In the genomic region with DNA sequence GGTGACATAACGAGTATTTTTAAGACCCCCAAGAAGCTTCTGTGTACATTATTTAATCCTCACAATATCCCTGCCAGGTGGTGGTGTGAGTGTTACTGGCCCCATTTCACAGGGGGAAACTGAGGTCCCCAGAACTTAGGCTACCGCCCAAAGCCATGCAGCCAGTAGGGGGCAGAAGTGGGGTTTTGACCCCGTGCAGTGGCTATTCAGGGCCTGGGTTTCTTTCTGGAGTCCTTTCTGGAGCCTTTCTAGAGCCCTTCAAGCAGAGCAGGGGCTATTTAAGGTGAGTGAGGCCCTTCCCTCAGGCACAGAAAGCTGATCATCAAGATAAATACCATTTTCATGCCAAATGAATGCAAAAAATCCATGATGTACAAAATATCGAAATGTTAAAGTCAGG, we compare ENCODE assay signal across 16 cellular contexts. TPM values are rescaled to one million over a fixed set of nuclear protein-coding genes. Genes with fewer than 3 reads are reported as not detected.
DNase-seq lines count a peak whose midpoint lies in the region; ATAC-seq and TF ChIP-seq lines count a peak whose summit lies in the region.
"Had no signal": no experiment of that assay in that cellular context is flagged by ENCODE, and none has a peak within 500 bp of the region (broad histone marks: within the 10 kb centered on the region; RNA-seq: fewer than 3 reads in every experiment).

No MANE protein-coding gene starts in this region.

- TF ChIP-seq CTCF in 22Rv1 (IDR thresholded peaks at IDR 0.05) (peak; percentile 47), GM12873 (IDR thresholded peaks at IDR 0.05; ENCODE audit: insufficient read depth, low read depth, low read length, missing control alignments) (peak; percentile 56), OCI-LY3 (IDR thresholded peaks at IDR 0.05; ENCODE audit: low read depth, low read length) (peak; percentile 86), foreskin keratinocyte (conservative IDR thresholded peaks at IDR 0.05) (peak; percentile 18)

- H3K9ac ChIP-seq in OCI-LY3 (ENCODE audit: low read length) = no peak overlapping the region
- H3K9ac ChIP-seq: parathyroid adenoma had no signal

- H3K36me3 ChIP-seq in OCI-LY3 (replicated peaks; ENCODE audit: low read depth, low read length) = no peaks in the 10 kb centered on the region
- H3K36me3 ChIP-seq: uterus had no signal

- no peaks in the 10 kb centered on the region for H3K9me3 ChIP-seq in OCI-LY3 (ENCODE audit: insufficient read depth, low read length)
- H3K9me3 ChIP-seq: uterus had no signal

- DNase-seq in foreskin keratinocyte (no peak), glomerular visceral epithelial cell (ENCODE audit: extremely low spot score) (no peak)
- DNase-seq: activated naive CD4-positive, alpha-beta T cell treated with anti-CD3 and anti-CD28 coated beads for 36 hours; left cardiac atrium; NCI-H1092 treated with DMSO at 0.1 percent for 48 hours; NCI-H2171 treated with DMSO at 0.1 percent for 48 hours; uterus had no signal

- no peaks in the 10 kb centered on the region for H4K20me1 ChIP-seq in OCI-LY3 (ENCODE audit: insufficient read depth, low read length)

- no peak overlapping the region for H2AFZ ChIP-seq in OCI-LY3 (ENCODE audit: low read depth, low read length)
- H2AFZ ChIP-seq: parathyroid adenoma had no signal

- H3K4me1 ChIP-seq in OCI-LY3 (ENCODE audit: low read length) (peaks cover 20% of the 10 kb centered on the region), foreskin keratinocyte (no peaks in the 10 kb centered on the region)
- H3K4me1 ChIP-seq: parathyroid adenoma, uterus had no signal

- H3K4me2 ChIP-seq in OCI-LY3 (ENCODE audit: low read length) = no peak overlapping the region

- ATAC-seq in foreskin keratinocyte = no peak
- ATAC-seq in GM21786 (IDR thresholded peaks at IDR 0.05; ENCODE audit: unreplicated experiment) = no peak
- ATAC-seq in HG03159 (IDR thresholded peaks at IDR 0.05; ENCODE audit: unreplicated experiment) = no peak
- ATAC-seq in HG03469 (IDR thresholded peaks at IDR 0.05; ENCODE audit: unreplicated experiment) = no peak
- ATAC-seq: left cardiac atrium had no signal

- no peaks in the 10 kb centered on the region for H3K79me2 ChIP-seq in OCI-LY3 (ENCODE audit: low read length)
- H3K79me2 ChIP-seq: parathyroid adenoma had no signal

- H3K27me3 ChIP-seq in OCI-LY3 (ENCODE audit: low read depth, low read length) (peaks cover 61% of the 10 kb centered on the region), foreskin keratinocyte (peaks cover 47% of the 10 kb centered on the region)
- H3K27me3 ChIP-seq: uterus had no signal

- H3K27ac ChIP-seq in 22Rv1 (no peak overlapping the region), OCI-LY3 (ENCODE audit: low read length) (no peak overlapping the region), foreskin keratinocyte (no peak overlapping the region)
- H3K27ac ChIP-seq: parathyroid adenoma, skin epidermis, uterus had no signal

- H3K4me3 ChIP-seq in OCI-LY3 (ENCODE audit: low read length) = no peak overlapping the region
- H3K4me3 ChIP-seq: skin epidermis, uterus had no signal

RNA-seq across cellular contexts. Expression of a gene that starts 59.0 kb away (rescaled TPM):
- not detected in 2 replicates for total RNA-seq in foreskin keratinocyte
- polyA plus RNA-seq in foreskin keratinocyte = not detected in 2 replicates
- total RNA-seq: activated naive CD4-positive, alpha-beta T cell treated with anti-CD3 and anti-CD28 coated beads for 36 hours; left cardiac atrium; T-helper 1 cell treated with Interleukin-12 subunit alpha and Interleukin-12 subunit beta and Interleukin-4 antibody, amounts not matched to agents 30 ng/mL and 1 ng/mL, for 36 hours had no signal

Comparison
In these comparisons a context has a peak if more than half of its experiments do, and no peak if none do; other contexts are left out.
1. CTCF ChIP-seq: peak in every context shown above with its lines; median percentile 86 in OCI-LY3; 56 in GM12873; 47 in 22Rv1; 18 in foreskin keratinocyte.